In the genomic region with DNA sequence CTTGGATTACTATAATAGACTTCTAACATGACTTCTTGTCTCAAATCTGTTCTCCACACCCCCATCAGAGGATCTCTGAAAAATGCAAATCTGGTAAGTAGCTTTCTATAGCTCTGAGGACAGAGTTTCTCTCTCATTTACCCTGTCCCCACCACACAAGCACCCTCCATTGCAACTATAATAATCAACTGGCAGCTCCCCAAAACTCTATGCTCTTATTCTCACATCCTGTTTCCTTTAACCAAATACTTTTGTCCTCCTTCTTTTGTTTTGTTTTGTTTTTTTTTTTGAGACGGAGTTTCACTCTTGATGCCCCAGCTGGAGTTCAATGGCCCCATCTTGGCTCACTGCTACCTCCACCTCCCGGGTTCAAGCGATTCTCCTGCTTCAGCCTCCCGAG, we compare ENCODE assay signal across 11 cellular contexts.
DNase-seq lines count a peak whose midpoint lies in the region; ATAC-seq, FAIRE-seq and TF ChIP-seq lines count a peak whose summit lies in the region.
"Had no signal": no experiment of that assay in that cellular context is flagged by ENCODE, and none has a peak within 500 bp of the region (broad histone marks: within the 10 kb centered on the region; RNA-seq: fewer than 3 reads in every experiment).

No MANE protein-coding gene starts in this region.

- intact Hi-C loops in pancreas (cut with DNase I), result no loop called here

- no peaks in the 10 kb centered on the region for H4K20me1 ChIP-seq in MM.1S (ENCODE audit: insufficient read depth, low read length)

- H3K27me3 ChIP-seq in MM.1S (replicated peaks; ENCODE audit: insufficient read depth, low read length), result no peaks in the 10 kb centered on the region
- H3K27me3 ChIP-seq in pancreas, result no peaks in the 10 kb centered on the region
- H3K27me3 ChIP-seq: spleen had no signal

- no peak overlapping the region for H2AFZ ChIP-seq in MM.1S (ENCODE audit: low read length)

- H3K4me2 ChIP-seq in MM.1S (ENCODE audit: low read depth, low read length), result peak overlapping the region; percentile 43; the same call in 1 of the 2 replicates

- TF ChIP-seq CTCF in MM.1S (IDR thresholded peaks at IDR 0.05; ENCODE audit: low read length) (no peak), pancreas (IDR thresholded peaks at IDR 0.05) (no peak)

- H3K9me3 ChIP-seq in MM.1S (replicated peaks; ENCODE audit: insufficient read depth, low read length) (no peaks in the 10 kb centered on the region), pancreas (no peaks in the 10 kb centered on the region)
- H3K9me3 ChIP-seq: spleen had no signal

- H3K27ac ChIP-seq in MM.1S (ENCODE audit: low read length) (peak overlapping the region; percentile 59; the same call in 1 of the 2 replicates), pancreas (no peak overlapping the region)
- H3K27ac ChIP-seq: spleen had no signal

- 0 out of 2 replicates have a peak, but pooled peaks cover 8% of the 10 kb centered on the region for H3F3A ChIP-seq in MM.1S (ENCODE audit: insufficient read depth, low read length)

- H3K79me2 ChIP-seq in MM.1S (ENCODE audit: low read length), result peaks cover 5% of the 10 kb centered on the region; the same call in 1 of the 2 replicates

- H3K4me1 ChIP-seq in MM.1S (ENCODE audit: low read length), result peaks cover 15% of the 10 kb centered on the region
- H3K4me1 ChIP-seq in pancreas, result no peaks in the 10 kb centered on the region

- no peak overlapping the region for H3K9ac ChIP-seq in MM.1S (ENCODE audit: low read length)

- H3K9me2 ChIP-seq in MM.1S (replicated peaks; ENCODE audit: insufficient read depth, low read length), result no peaks in the 10 kb centered on the region

- ATAC-seq in GM18498 (IDR thresholded peaks at IDR 0.05; ENCODE audit: unreplicated experiment), result peak; percentile 95
- peak; percentile 96 for ATAC-seq in GM19438 (IDR thresholded peaks at IDR 0.05; ENCODE audit: low read depth, unreplicated experiment)
- peak; percentile 93 for ATAC-seq in HG02885 (IDR thresholded peaks at IDR 0.05; ENCODE audit: poor library complexity, unreplicated experiment)
- no peak for ATAC-seq in pancreas

- FAIRE-seq in pancreas (lab: Jason Lieb, UNC), result no peak
- FAIRE-seq: H1 had no signal

- H3K36me3 ChIP-seq in MM.1S (replicated peaks; ENCODE audit: insufficient read depth, low read length), result no peaks in the 10 kb centered on the region
- H3K36me3 ChIP-seq in pancreas, result no peaks in the 10 kb centered on the region

- peak; percentile 79 for DNase-seq in MM.1S
- no peak for DNase-seq in pancreas
- no peak for DNase-seq in NCI-H128 (lab: John Stamatoyannopoulos, UW; ENCODE audit: unreplicated experiment)
- DNase-seq in HK-2 (ENCODE audit: unreplicated experiment), result no peak
- no peak for DNase-seq in NCI-H1694 (lab: John Stamatoyannopoulos, UW)
- DNase-seq: COR-L47, spleen had no signal

- WGBS in pancreas, 2 donors, result 94 to 96% methylated on average over 4 of the region's 4 CpGs

- H3K4me3 ChIP-seq in MM.1S (ENCODE audit: low read length) (no peak overlapping the region), pancreas (no peak overlapping the region)
- H3K4me3 ChIP-seq: spleen had no signal

Comparison
In these comparisons a context has a peak if more than half of its experiments do, and no peak if none do; other contexts are left out.
1. ATAC-seq: peak in GM18498 (single experiment), GM19438 (single experiment) and HG02885 (single experiment); none in pancreas (0 of 4).